9 cellular contexts compared by ENCODE assay signal in the genomic region with DNA sequence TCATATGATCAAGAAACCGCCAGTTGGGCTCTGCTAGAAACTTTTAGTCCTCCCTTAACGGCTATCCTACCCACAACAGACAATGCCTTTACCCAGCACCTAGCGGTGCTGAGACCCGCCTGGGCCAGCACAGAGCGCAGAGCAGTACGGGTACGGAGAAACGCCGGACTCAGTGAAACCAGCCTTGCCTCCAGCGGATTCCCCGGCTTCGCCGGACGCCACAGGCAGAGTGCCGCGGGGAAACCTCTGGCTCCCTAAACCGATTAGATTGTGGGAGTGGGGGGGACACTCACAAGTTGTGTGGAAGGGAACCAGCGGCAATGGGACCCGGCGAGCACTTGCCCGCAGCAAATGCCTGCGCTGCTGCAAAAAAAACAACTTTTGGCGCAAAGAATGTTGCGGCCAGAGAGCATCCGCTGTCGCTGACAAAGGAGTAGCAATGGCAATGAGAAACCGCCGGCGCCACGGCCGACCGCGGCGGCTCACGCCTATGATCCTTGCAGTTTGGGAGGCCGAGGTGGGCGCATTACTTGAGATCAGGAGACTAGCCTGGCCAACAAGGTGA.
DNase-seq lines count a peak whose midpoint lies in the region; ATAC-seq, FAIRE-seq and TF ChIP-seq lines count a peak whose summit lies in the region.
"Had no signal": no experiment of that assay in that cellular context is flagged by ENCODE, and none has a peak within 500 bp of the region (broad histone marks: within the 10 kb centered on the region; RNA-seq: fewer than 3 reads in every experiment).

No MANE protein-coding gene starts in this region.

- no peaks in the 10 kb centered on the region for H3K79me2 ChIP-seq in GM12878 (ENCODE audit: control insufficient read depth, insufficient read depth, low read length)

- RAD21 ChIA-PET in GM12878 (lab: Charles Lee; ENCODE audit: unreplicated experiment), result interaction anchor here (0.6 kb wide), 1 partner anchor 67 kb away, joined by 3 read pairs; no protein-coding TSS in a partner anchor

- H3K4me2 ChIP-seq in GM12878 (ENCODE audit: control insufficient read depth, insufficient read depth), result peak overlapping the region; percentile 100

- no peaks in the 10 kb centered on the region; a peak in 1 of 4 replicates for H3K27me3 ChIP-seq in GM12878 (replicated peaks in 1 of 2; ENCODE audit: control insufficient read depth in 2 of 2, insufficient read depth in 2 of 2, low read length in 1 of 2)
- peaks cover 27 to 100% (median 62%) of the 10 kb centered on the region in 3 donors for H3K27me3 ChIP-seq in stomach

- SMC1A ChIA-PET in GM12878 (lab: Charles Lee; ENCODE audit: uncharacterized antibody, unreplicated experiment), result interaction anchor here (0.6 kb wide), 1 partner anchor 118 kb away, joined by 3 read pairs; no protein-coding TSS in a partner anchor

- TF ChIP-seq POLR2A in GM12878 (IDR thresholded peaks at IDR 0.05; ENCODE audit: low read depth, low read length) (no peak), stomach (IDR thresholded peaks at IDR 0.05) (no peak)

- TF ChIP-seq EP300 in GM12878 (IDR thresholded peaks at IDR 0.05; ENCODE audit: borderline replicate concordance in 1 of 2, control insufficient read depth in 1 of 2, low read depth in 2 of 2, low read length in 2 of 2) (no peak), stomach (IDR thresholded peaks at IDR 0.05) (no peak)

- intact Hi-C loops in GM12878 (cut with micrococcal nuclease; ENCODE audit: unreplicated experiment) (loop anchor here (1.0 to 2.0 kb wide), 3 partner anchors 41 to 113 kb away; no protein-coding TSS in a partner anchor), mucosa of descending colon (cut with DNase I, micrococcal nuclease) (no loop called here), stomach (cut with DNase I; ENCODE audit: low total_unique reads) (no loop called here)

- CTCF ChIA-PET in GM12878 (lab: Yijun Ruan, JAX), result interaction anchor here (1.1 to 2.6 kb wide), 3 partner anchors 13 to 67 kb away, joined by 3 to 9 read pairs (median 3); no protein-coding TSS in a partner anchor

- H3K4me3 ChIP-seq in GM12878 (peak overlapping the region; percentile 62), mucosa of descending colon (no peak overlapping the region), stomach (peak overlapping the region; percentile 45 to 55 (median 50))

- H3K9ac ChIP-seq in GM12878 (ENCODE audit: control insufficient read depth, insufficient read depth, low read length), result peak overlapping the region; percentile 87

- FAIRE-seq in GM12878 (lab: Jason Lieb, UNC), result peak; percentile 47
- FAIRE-seq: A204.1 had no signal

- ATAC-seq in HG03025 (IDR thresholded peaks at IDR 0.05; ENCODE audit: low FRiP score, unreplicated experiment) (peak; percentile 28), GM12878 (peak; percentile 52), mucosa of descending colon (peak; percentile 19)

- H3K9me3 ChIP-seq in GM12878 (replicated peaks; ENCODE audit: control insufficient read depth, insufficient read depth, low read length) (no peaks in the 10 kb centered on the region; the same call in 2 of the 3 replicates), mucosa of descending colon (no peaks in the 10 kb centered on the region), stomach (peaks cover 0 to 35% (median 13%) of the 10 kb centered on the region in 4 donors)

- H3K27ac ChIP-seq in GM12878 (ENCODE audit: control insufficient read depth, insufficient read depth) (peak overlapping the region; percentile 51), stomach (peak overlapping the region; percentile 76 to 94 (median 88))

- H3K4me1 ChIP-seq in GM12878 (ENCODE audit: control insufficient read depth, insufficient read depth, low read length), result peaks cover 13% of the 10 kb centered on the region
- peaks cover 32% of the 10 kb centered on the region for H3K4me1 ChIP-seq in mucosa of descending colon (ENCODE audit: low read depth)
- peaks cover 18 to 48% (median 31%) of the 10 kb centered on the region in 4 donors for H3K4me1 ChIP-seq in stomach

- in situ Hi-C loops in GM12878 (cut with MboI), result loop anchor here (5.0 kb wide), 2 partner anchors 40 to 90 kb away; partner anchors contain the start of gene ANXA2R

- TSS peak; percentile 86 for BruUV-seq in GM12878 (replicated peaks; lab: Mats Ljungman, UMichigan)

- TF ChIP-seq RAD21 in GM12878 (IDR thresholded peaks at IDR 0.05; ENCODE audit: insufficient read depth, low read depth, low read length), result no peak

- TF ChIP-seq CTCF in GM12878 (IDR thresholded peaks at IDR 0.05 in 2 of 3, conservative IDR thresholded peaks at IDR 0.05 in 1 of 3; ENCODE audit: control insufficient read depth in 2 of 3, extremely low read depth in 1 of 3, insufficient read depth in 1 of 3, low read depth in 3 of 3, low read length in 3 of 3) (no peak), mucosa of descending colon (IDR thresholded peaks at IDR 0.05) (no peak), stomach (IDR thresholded peaks at IDR 0.05) (no peak)

- peak overlapping the region; percentile 70 for H2AFZ ChIP-seq in GM12878 (ENCODE audit: control insufficient read depth, low read depth, low read length)

- POLR2A ChIA-PET in GM12878 (lab: Charles Lee), result interaction anchor here (2.2 kb wide), 1 partner anchor 40 kb away, joined by 7 read pairs; no protein-coding TSS in a partner anchor

- WGBS in GM12878 (ENCODE audit: insufficient coverage, insufficient replicate concordance, low lambda C conversion rate, missing lambda C conversion rate), result 1% methylated on average over 37 of the region's 37 CpGs
- WGBS in stomach, 5 donors, result 2 to 9% (median 4%) methylated on average over 31 to 37 of the region's 37 CpGs

- H3K36me3 ChIP-seq in GM12878 (ENCODE audit: control insufficient read depth in 2 of 2, insufficient read depth in 2 of 2, low read length in 1 of 2) (no peaks in the 10 kb centered on the region), mucosa of descending colon (ENCODE audit: low read depth) (no peaks in the 10 kb centered on the region), stomach (no peaks in the 10 kb centered on the region)

- no peaks in the 10 kb centered on the region for H4K20me1 ChIP-seq in GM12878 (ENCODE audit: control insufficient read depth, insufficient read depth)

- DNase-seq in DMS79 treated with DMSO at 0.1 percent for 48 hours (lab: John Stamatoyannopoulos, UW) (peak; percentile 43), DMS79 (lab: John Stamatoyannopoulos, UW) (no peak), T-helper 1 cell (peak; percentile 24 to 77 (median 46)), GM12878 (ENCODE audit: low read depth, low spot score) (no peak), mucosa of descending colon (peak; percentile 31 to 64 (median 52)), stomach (peak; percentile 31), NCI-H2081 treated with DMSO at 0.1 percent for 48 hours (lab: John Stamatoyannopoulos, UW) (no peak)

TF ChIP-seq in GM12878, 131 proteins besides CTCF, POLR2A, EP300 and RAD21:
- TF ChIP-seq CREM (IDR thresholded peaks at IDR 0.05; ENCODE audit: low read depth) (no peak), IKZF1 (conservative IDR thresholded peaks at IDR 0.05) (peak; percentile 39; the same call in 1 of the 2 replicates), RBBP5 (conservative IDR thresholded peaks at IDR 0.05) (no peak), RUNX3 (IDR thresholded peaks at IDR 0.05; ENCODE audit: low read length) (peak; percentile 48; the same call in 1 of the 2 replicates), YY1 (IDR thresholded peaks at IDR 0.05; ENCODE audit: low read depth, low read length) (peak; percentile 30; the same call in 1 of the 2 replicates), GATAD2B (conservative IDR thresholded peaks at IDR 0.05; ENCODE audit: low read depth) (peak; percentile 26; the same call in 1 of the 2 replicates), KDM1A (IDR thresholded peaks at IDR 0.05; ENCODE audit: borderline replicate concordance) (no peak), MEF2A (IDR thresholded peaks at IDR 0.05; ENCODE audit: insufficient read depth, low read depth, low read length) (no peak), DPF2 (IDR thresholded peaks at IDR 0.05) (peak; percentile 32; the same call in 1 of the 2 replicates), IKZF2 (IDR thresholded peaks at IDR 0.05) (peak; percentile 23 to 31; a peak in 2 of 4 replicates), NBN (IDR thresholded peaks at IDR 0.05) (0 out of 2 replicates have a peak, but pooled peaks have one; percentile 0), NRF1 (conservative IDR thresholded peaks at IDR 0.05; ENCODE audit: low read depth, low read length) (no peak), SMAD1 (IDR thresholded peaks at IDR 0.05; ENCODE audit: low read depth, partially characterized antibody) (no peak), SREBF1 (IDR thresholded peaks at IDR 0.05; ENCODE audit: low read length) (no peak), JUNB (IDR thresholded peaks at IDR 0.05) (no peak), MYC (IDR thresholded peaks at IDR 0.05; ENCODE audit: insufficient read depth, insufficient read length, insufficient replicate concordance, low read length, severe bottlenecking) (no peak), RB1 (IDR thresholded peaks at IDR 0.05; ENCODE audit: borderline replicate concordance) (peak; percentile 26; the same call in 1 of the 2 replicates)
- TF ChIP-seq, protein P1, sequence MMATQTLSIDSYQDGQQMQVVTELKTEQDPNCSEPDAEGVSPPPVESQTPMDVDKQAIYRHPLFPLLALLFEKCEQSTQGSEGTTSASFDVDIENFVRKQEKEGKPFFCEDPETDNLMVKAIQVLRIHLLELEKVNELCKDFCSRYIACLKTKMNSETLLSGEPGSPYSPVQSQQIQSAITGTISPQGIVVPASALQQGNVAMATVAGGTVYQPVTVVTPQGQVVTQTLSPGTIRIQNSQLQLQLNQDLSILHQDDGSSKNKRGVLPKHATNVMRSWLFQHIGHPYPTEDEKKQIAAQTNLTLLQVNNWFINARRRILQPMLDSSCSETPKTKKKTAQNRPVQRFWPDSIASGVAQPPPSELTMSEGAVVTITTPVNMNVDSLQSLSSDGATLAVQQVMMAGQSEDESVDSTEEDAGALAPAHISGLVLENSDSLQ (IDR thresholded peaks at IDR 0.05), result no peak

Comparison
In these comparisons a context has a peak if more than half of its experiments do, and no peak if none do; other contexts are left out.
1. DNase-seq: peak in DMS79 treated with DMSO at 0.1 percent for 48 hours (single experiment), T-helper 1 cell (5 of 5), mucosa of descending colon (3 of 3) and stomach (single experiment); none in DMS79 (single experiment), GM12878 (single experiment) and NCI-H2081 treated with DMSO at 0.1 percent for 48 hours (single experiment).
2. Peak in every context shown above with its lines, with median percentiles within 50 percentile points of each other: ATAC-seq.